In the genomic region with DNA sequence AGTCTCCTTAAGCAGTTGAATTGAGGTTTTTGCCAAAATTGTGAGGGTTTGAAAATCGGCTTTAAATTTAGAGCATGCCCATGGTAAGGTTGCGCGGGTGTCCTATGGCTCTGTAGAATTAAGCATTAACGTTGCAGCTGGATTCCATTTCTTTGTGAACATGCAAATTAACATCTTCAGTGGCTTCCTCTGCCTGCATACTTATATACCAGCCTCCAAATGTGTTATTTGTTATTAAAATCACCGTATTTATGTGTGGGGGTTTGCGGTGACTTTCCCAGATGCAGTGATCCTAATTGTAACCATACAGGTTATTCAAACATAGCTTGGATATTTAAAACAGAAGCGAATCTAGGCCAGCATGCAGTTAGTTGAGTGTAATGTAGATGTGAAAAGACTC, we compare ENCODE assay signal across 16 cellular contexts.
"Had no signal": no experiment of that assay in that cellular context is flagged by ENCODE, and none has a peak within 500 bp of the region (broad histone marks: within the 10 kb centered on the region; RNA-seq: fewer than 3 reads in every experiment).

No MANE protein-coding gene starts in this region.

- H3K27ac ChIP-seq: cardiac muscle cell, psoas muscle, spleen had no signal

- H3K4me3 ChIP-seq: cardiac muscle cell, gastrocnemius medialis, psoas muscle, spleen, transverse colon had no signal

- H3K27me3 ChIP-seq: cardiac muscle cell, gastrocnemius medialis, transverse colon had no signal

- ATAC-seq: gastrocnemius medialis; psoas muscle; sciatic nerve; stimulated activated memory B cell treated with anti-CD40 and anti-IgM and Interleukin-4, amounts not matched to agents 10 μg/mL and 1 μg/mL and 100 μg/mL, for 72 hours had no signal

- DNase-seq: activated B cell treated with CpG ODN at 0.5 μM for 24 hours; activated CD4-positive, alpha-beta T cell treated with anti-CD3 and anti-CD28 coated beads, Interleukin-2, amount 10 ng/mL, durations not matched to agents 24 days and 14 days; activated CD8-positive, alpha-beta memory T cell treated with anti-CD3 and anti-CD28 coated beads for 24 hours; activated naive CD4-positive, alpha-beta T cell treated with Interleukin-2 at 50 U/mL for 16 hours; gastrocnemius medialis; kidney glomerular epithelial cell; midbrain; naive B cell; psoas muscle; stimulated activated CD4-positive, alpha-beta T cell treated with anti-CD3 and anti-CD28 coated beads, Interleukin-1b, Interleukin-23, amount 100 ng/mL, for 48 hours; T-helper 1 cell; transverse colon had no signal

- H3K36me3 Mint-ChIP-seq: naive B cell; stimulated activated memory B cell treated with anti-CD40 and anti-IgM and Interleukin-4, amounts not matched to agents 10 μg/mL and 1 μg/mL and 100 μg/mL, for 72 hours had no signal

- H3K36me3 ChIP-seq: cardiac muscle cell, gastrocnemius medialis, spleen, transverse colon had no signal

- H3K9me3 ChIP-seq: gastrocnemius medialis, psoas muscle, spleen, transverse colon had no signal

- H3K9me3 Mint-ChIP-seq: activated B cell treated with CpG ODN at 0.5 μM for 24 hours; activated CD4-positive, alpha-beta T cell treated with anti-CD3 and anti-CD28 coated beads, Interleukin-2, amount 10 ng/mL, durations not matched to agents 24 days and 14 days; naive B cell; stimulated activated memory B cell treated with anti-CD40 and anti-IgM and Interleukin-4, amounts not matched to agents 10 μg/mL and 1 μg/mL and 100 μg/mL, for 72 hours had no signal

- H3K4me1 Mint-ChIP-seq: activated B cell treated with CpG ODN at 0.5 μM for 24 hours; naive B cell; stimulated activated memory B cell treated with anti-CD40 and anti-IgM and Interleukin-4, amounts not matched to agents 10 μg/mL and 1 μg/mL and 100 μg/mL, for 72 hours had no signal

- H3K4me3 Mint-ChIP-seq: activated B cell treated with CpG ODN at 0.5 μM for 24 hours; activated CD4-positive, alpha-beta T cell treated with anti-CD3 and anti-CD28 coated beads, Interleukin-2, amount 10 ng/mL, durations not matched to agents 24 days and 14 days; naive B cell; stimulated activated memory B cell treated with anti-CD40 and anti-IgM and Interleukin-4, amounts not matched to agents 10 μg/mL and 1 μg/mL and 100 μg/mL, for 72 hours had no signal

- H3K27ac Mint-ChIP-seq: activated B cell treated with CpG ODN at 0.5 μM for 24 hours; activated CD4-positive, alpha-beta T cell treated with anti-CD3 and anti-CD28 coated beads, Interleukin-2, amount 10 ng/mL, durations not matched to agents 24 days and 14 days; stimulated activated memory B cell treated with anti-CD40 and anti-IgM and Interleukin-4, amounts not matched to agents 10 μg/mL and 1 μg/mL and 100 μg/mL, for 72 hours had no signal
